ENCODE assay signal across 1 cellular context in the genomic region with DNA sequence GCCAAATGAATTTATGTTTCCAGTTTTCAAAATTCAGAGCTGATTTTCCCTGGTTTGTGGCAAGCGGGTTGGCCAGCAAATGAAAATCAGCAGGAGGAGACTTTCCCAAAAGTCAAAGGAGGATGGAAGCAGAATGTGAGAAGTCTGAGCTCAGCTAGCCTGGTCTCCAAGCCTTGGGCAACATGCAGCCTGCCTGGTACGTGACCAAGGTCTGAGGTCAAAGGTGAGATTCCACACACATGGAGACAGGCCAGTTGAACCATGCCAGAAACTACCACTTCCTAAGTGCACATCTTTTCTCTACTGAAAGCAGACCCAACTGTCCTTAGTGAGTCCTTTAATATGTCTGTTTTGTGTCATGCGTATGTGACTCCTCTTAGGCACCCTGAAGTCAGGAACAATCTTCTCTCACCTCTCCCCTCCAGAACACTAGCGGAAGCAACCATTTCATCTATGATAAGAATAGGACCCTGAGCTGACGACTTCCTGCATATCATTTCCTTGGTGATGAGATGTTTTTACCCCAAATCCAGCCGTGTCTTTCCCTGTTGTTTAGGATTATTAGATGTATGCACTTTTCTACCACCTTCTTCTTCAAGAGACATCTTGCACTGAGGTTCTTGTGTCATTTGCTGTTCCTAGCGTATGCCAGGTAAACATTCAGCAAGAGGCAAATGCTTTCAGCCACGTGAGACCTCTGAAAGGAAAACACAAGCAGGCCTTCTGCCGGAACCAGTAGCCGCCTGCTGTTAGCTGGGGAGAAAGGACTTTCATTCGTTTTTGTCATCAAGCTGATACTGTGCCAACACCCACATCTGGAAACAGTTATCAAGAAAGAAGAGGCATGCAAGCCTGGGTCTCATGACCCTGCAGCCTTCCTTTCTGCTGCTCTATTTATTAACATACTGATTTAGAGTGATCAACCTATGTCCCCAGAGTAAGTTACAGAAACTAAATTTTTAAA.
TF ChIP-seq lines count a peak whose summit lies in the region.

No MANE protein-coding gene starts in this region.

TF ChIP-seq in SK-N-SH treated with all-trans-retinoic acid at 6 μM for 48 hours, 23 proteins besides CTCF, POLR2A, EP300 and RAD21 (continued from another document):
- TF ChIP-seq BACH2 (CRISPR knock-in tag; IDR thresholded peaks at IDR 0.05; ENCODE audit: borderline replicate concordance) (no peak), ZFP30 (CRISPR knock-in tag; IDR thresholded peaks at IDR 0.05) (no peak), ISL1 (CRISPR knock-in tag; IDR thresholded peaks at IDR 0.05) (peak; percentile 51; the same call in 1 of the 2 replicates), SNAI2 (CRISPR knock-in tag; IDR thresholded peaks at IDR 0.05) (0 out of 2 replicates have a peak, but pooled peaks have one; percentile 8), OSR1 (CRISPR knock-in tag; IDR thresholded peaks at IDR 0.05) (no peak), RARB (CRISPR knock-in tag; IDR thresholded peaks at IDR 0.05) (no peak), ZNF565 (CRISPR knock-in tag; conservative IDR thresholded peaks at IDR 0.05; ENCODE audit: low read depth) (no peak), PPARA (CRISPR knock-in tag; IDR thresholded peaks at IDR 0.05; ENCODE audit: borderline replicate concordance) (no peak), TCF4 (CRISPR knock-in tag; IDR thresholded peaks at IDR 0.05; ENCODE audit: borderline replicate concordance) (peak; percentile 96), ZFP3 (CRISPR knock-in tag; IDR thresholded peaks at IDR 0.05) (0 out of 2 replicates have a peak, but pooled peaks have one; percentile 1), ZNF70 (CRISPR knock-in tag; IDR thresholded peaks at IDR 0.05) (no peak), ZC3H10 (CRISPR knock-in tag; IDR thresholded peaks at IDR 0.05) (no peak), TOX (CRISPR knock-in tag; IDR thresholded peaks at IDR 0.05; ENCODE audit: borderline replicate concordance) (no peak), ZNF8 (CRISPR knock-in tag; IDR thresholded peaks at IDR 0.05) (no peak)
- TF ChIP-seq, protein P1, sequence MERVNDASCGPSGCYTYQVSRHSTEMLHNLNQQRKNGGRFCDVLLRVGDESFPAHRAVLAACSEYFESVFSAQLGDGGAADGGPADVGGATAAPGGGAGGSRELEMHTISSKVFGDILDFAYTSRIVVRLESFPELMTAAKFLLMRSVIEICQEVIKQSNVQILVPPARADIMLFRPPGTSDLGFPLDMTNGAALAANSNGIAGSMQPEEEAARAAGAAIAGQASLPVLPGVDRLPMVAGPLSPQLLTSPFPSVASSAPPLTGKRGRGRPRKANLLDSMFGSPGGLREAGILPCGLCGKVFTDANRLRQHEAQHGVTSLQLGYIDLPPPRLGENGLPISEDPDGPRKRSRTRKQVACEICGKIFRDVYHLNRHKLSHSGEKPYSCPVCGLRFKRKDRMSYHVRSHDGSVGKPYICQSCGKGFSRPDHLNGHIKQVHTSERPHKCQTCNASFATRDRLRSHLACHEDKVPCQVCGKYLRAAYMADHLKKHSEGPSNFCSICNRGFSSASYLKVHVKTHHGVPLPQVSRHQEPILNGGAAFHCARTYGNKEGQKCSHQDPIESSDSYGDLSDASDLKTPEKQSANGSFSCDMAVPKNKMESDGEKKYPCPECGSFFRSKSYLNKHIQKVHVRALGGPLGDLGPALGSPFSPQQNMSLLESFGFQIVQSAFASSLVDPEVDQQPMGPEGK (CRISPR knock-in tag; IDR thresholded peaks at IDR 0.05; ENCODE audit: borderline replicate concordance): no peak
- TF ChIP-seq, protein P2, sequence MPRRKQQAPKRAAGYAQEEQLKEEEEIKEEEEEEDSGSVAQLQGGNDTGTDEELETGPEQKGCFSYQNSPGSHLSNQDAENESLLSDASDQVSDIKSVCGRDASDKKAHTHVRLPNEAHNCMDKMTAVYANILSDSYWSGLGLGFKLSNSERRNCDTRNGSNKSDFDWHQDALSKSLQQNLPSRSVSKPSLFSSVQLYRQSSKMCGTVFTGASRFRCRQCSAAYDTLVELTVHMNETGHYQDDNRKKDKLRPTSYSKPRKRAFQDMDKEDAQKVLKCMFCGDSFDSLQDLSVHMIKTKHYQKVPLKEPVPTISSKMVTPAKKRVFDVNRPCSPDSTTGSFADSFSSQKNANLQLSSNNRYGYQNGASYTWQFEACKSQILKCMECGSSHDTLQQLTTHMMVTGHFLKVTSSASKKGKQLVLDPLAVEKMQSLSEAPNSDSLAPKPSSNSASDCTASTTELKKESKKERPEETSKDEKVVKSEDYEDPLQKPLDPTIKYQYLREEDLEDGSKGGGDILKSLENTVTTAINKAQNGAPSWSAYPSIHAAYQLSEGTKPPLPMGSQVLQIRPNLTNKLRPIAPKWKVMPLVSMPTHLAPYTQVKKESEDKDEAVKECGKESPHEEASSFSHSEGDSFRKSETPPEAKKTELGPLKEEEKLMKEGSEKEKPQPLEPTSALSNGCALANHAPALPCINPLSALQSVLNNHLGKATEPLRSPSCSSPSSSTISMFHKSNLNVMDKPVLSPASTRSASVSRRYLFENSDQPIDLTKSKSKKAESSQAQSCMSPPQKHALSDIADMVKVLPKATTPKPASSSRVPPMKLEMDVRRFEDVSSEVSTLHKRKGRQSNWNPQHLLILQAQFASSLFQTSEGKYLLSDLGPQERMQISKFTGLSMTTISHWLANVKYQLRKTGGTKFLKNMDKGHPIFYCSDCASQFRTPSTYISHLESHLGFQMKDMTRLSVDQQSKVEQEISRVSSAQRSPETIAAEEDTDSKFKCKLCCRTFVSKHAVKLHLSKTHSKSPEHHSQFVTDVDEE (CRISPR knock-in tag; IDR thresholded peaks at IDR 0.05): peak; percentile 63; the same call in 1 of the 2 replicates
